In genomic region chr10:79509949-79510516, GRCh38 we compare ENCODE assay signal across 12 cellular contexts. TPM values are rescaled to one million over a fixed set of nuclear protein-coding genes. Genes with fewer than 3 reads are reported as not detected.
DNase-seq lines count a peak whose midpoint lies in the region; ATAC-seq, FAIRE-seq and TF ChIP-seq lines count a peak whose summit lies in the region.
"Not testable (repeated sequence)": the region's sequence is repeated elsewhere in the genome, so short reads cannot be mapped to it uniquely, and the experiment has no call there.
"Had no signal": no experiment of that assay in that cellular context is flagged by ENCODE, and none has a peak within 500 bp of the region (broad histone marks: within the 10 kb centered on the region; RNA-seq: fewer than 3 reads in every experiment).

No MANE protein-coding gene starts in this region.

- H3K79me2 ChIP-seq in GM23338 (replicated peaks; ENCODE audit: insufficient read depth); astrocyte (ENCODE audit: insufficient read depth, low read length): not testable (repeated sequence)

- H3K9me3 ChIP-seq in RWPE2 (ENCODE audit: severe bottlenecking); astrocyte (ENCODE audit: insufficient read depth, low read depth, low read length); lower lobe of right lung; aorta (ENCODE audit: control insufficient read depth, low read length): not testable (repeated sequence)

- DNase-seq in GM23338 (ENCODE audit: low spot score); RWPE2 (ENCODE audit: low spot score); astrocyte (ENCODE audit: low read depth); Right ventricle myocardium inferior (ENCODE audit: missing footprints); left ventricle myocardium superior; lower lobe of right lung; aorta: not testable (repeated sequence)

- not testable (repeated sequence) for H3K27me3 ChIP-seq in GM23338 (ENCODE audit: insufficient read depth); RWPE2 (ENCODE audit: insufficient read depth, poor library complexity, severe bottlenecking); astrocyte (ENCODE audit: insufficient read depth, low read length); lower lobe of right lung (ENCODE audit: low read depth); aorta (ENCODE audit: control insufficient read depth in 1 of 2, insufficient read depth in 2 of 2, low read length in 1 of 2)

- not testable (repeated sequence) for H3K27ac Mint-ChIP-seq in GM23338
- peak overlapping the region; percentile 47 for H3K27ac Mint-ChIP-seq in astrocyte (ENCODE audit: unreplicated experiment)

- not testable (repeated sequence) for H3K4me1 Mint-ChIP-seq in GM23338; astrocyte (ENCODE audit: low read depth, unreplicated experiment)

- H3K4me2 ChIP-seq in GM23338; astrocyte (ENCODE audit: low read length): not testable (repeated sequence)

- H3K9ac ChIP-seq in astrocyte (ENCODE audit: low read length): not testable (repeated sequence)

- not testable (repeated sequence) for H3K27ac ChIP-seq in GM23338 (ENCODE audit: low read depth); RWPE2 (ENCODE audit: poor library complexity, severe bottlenecking); astrocyte (ENCODE audit: low read depth, low read length); lower lobe of right lung; aorta (ENCODE audit: low read depth in 1 of 2, low read length in 2 of 2)

- TF ChIP-seq CTCF in GM23338 (conservative IDR thresholded peaks at IDR 0.05; ENCODE audit: low read depth in 2 of 2); RWPE2 (IDR thresholded peaks at IDR 0.05; ENCODE audit: poor library complexity, severe bottlenecking); astrocyte (IDR thresholded peaks at IDR 0.05; ENCODE audit: insufficient read depth, low read depth, low read length); lower lobe of right lung (IDR thresholded peaks at IDR 0.05): not testable (repeated sequence)

- H3K4me3 Mint-ChIP-seq in GM23338; astrocyte (ENCODE audit: unreplicated experiment): not testable (repeated sequence)

- H3F3A ChIP-seq in GM23338 (replicated peaks; ENCODE audit: low read depth): not testable (repeated sequence)

- not testable (repeated sequence) for H4K20me1 ChIP-seq in GM23338 (replicated peaks; ENCODE audit: insufficient read depth); astrocyte (ENCODE audit: insufficient read depth, low read length)

- not testable (repeated sequence) for H3K9me3 Mint-ChIP-seq in GM23338; astrocyte (ENCODE audit: unreplicated experiment)

- not testable (repeated sequence) for H2AFZ ChIP-seq in GM23338; astrocyte (ENCODE audit: low read depth, low read length)

- not testable (repeated sequence) for H3K36me3 ChIP-seq in GM23338 (ENCODE audit: insufficient read depth); RWPE2 (ENCODE audit: low read depth); astrocyte (ENCODE audit: insufficient read depth, low read length); lower lobe of right lung; aorta (ENCODE audit: control insufficient read depth in 1 of 2, insufficient read depth in 2 of 2, low read length in 1 of 2)

- H3K27me3 Mint-ChIP-seq in GM23338 (ENCODE audit: insufficient read depth, low read depth, poor library complexity): peaks cover 13% of the 10 kb centered on the region
- peaks cover 15% of the 10 kb centered on the region for H3K27me3 Mint-ChIP-seq in astrocyte (ENCODE audit: low read depth, unreplicated experiment)

- ATAC-seq in GM23338 (peak; percentile 28; the same call in 2 of the 3 replicates), RWPE2 (ENCODE audit: low read depth) (peak; percentile 49; the same call in 2 of the 3 replicates), Right ventricle myocardium inferior (peak; percentile 50), left ventricle myocardium superior (peak; percentile 62), lower lobe of right lung (peak; percentile 65 to 78), aorta (ENCODE audit: low FRiP score) (peak; percentile 22)

- not testable (repeated sequence) for H3K9me2 ChIP-seq in GM23338 (ENCODE audit: insufficient read depth)

- H3K36me3 Mint-ChIP-seq in GM23338 (ENCODE audit: low read depth); astrocyte (ENCODE audit: low read depth, unreplicated experiment): not testable (repeated sequence)

- FAIRE-seq in astrocyte (lab: Jason Lieb, UNC): not testable (repeated sequence)

- not testable (repeated sequence) for H3K4me3 ChIP-seq in GM23338; RWPE2 (ENCODE audit: severe bottlenecking); astrocyte (ENCODE audit: insufficient read depth, low read depth, low read length); lower lobe of right lung; aorta (ENCODE audit: low read length in 2 of 2)

- H3K4me1 ChIP-seq in GM23338 (ENCODE audit: insufficient read depth); RWPE2 (ENCODE audit: insufficient read depth, poor library complexity, severe bottlenecking); astrocyte (ENCODE audit: insufficient read depth, low read length); lower lobe of right lung; aorta (ENCODE audit: control insufficient read depth in 1 of 2, insufficient read depth in 2 of 2, low read length in 2 of 2): not testable (repeated sequence)

- 10 to 20% methylated on average over 4 of the region's 5 CpGs for WGBS in aorta, 2 donors

- intact Hi-C loops in Right ventricle myocardium inferior (cut with DNase I); left ventricle myocardium superior (cut with micrococcal nuclease); lower lobe of right lung (cut with DNase I); aorta (cut with DNase I): not testable (repeated sequence)

RNA-seq across cellular contexts. Expression of gene EIF5AL1, which starts 2.3 kb away (rescaled TPM):
- 2.0 and 2.1 TPM in 2 replicates for total RNA-seq in GM23338 (2014; rRNA removed; shearing (Covaris generic))
- polyA plus RNA-seq in GM23338 (2016; fragmentation: Nextera tagmentation; extraction: Ambion mirVana) (20.4 and 21.4 TPM in 2 replicates), aorta (under 1 TPM; 0.36 to 0.38 TPM)
- total RNA-seq in astrocyte (1.0 and 1.1 TPM in 2 replicates), Right ventricle myocardium inferior (0.05 TPM), left ventricle myocardium superior (0.12 TPM), lower lobe of right lung (not detected), aorta (under 1 TPM in 1 of 2 donors, not detected in 1; 0.10 TPM)

RNA-seq across cellular contexts. Expression of gene SFTPA2, which starts 50.2 kb away (rescaled TPM):
- total RNA-seq in GM23338 (2014; rRNA removed; shearing (Covaris generic)): not detected in 2 replicates
- not detected in 2 replicates for polyA plus RNA-seq in GM23338 (2016; fragmentation: Nextera tagmentation; extraction: Ambion mirVana)
- not detected in 2 replicates for total RNA-seq in astrocyte
- total RNA-seq in Right ventricle myocardium inferior: 0.51 TPM
- 0.35 TPM for total RNA-seq in left ventricle myocardium superior
- 14,717 TPM for total RNA-seq in lower lobe of right lung
- total RNA-seq in aorta: 1 to 10 TPM in 1 of 2 donors, not detected in 1; 1.6 TPM
- polyA plus RNA-seq in aorta: 10 to 100 TPM in 1 of 2 donors, under 1 TPM in 1; 0.77 to 13.0 TPM
- total RNA-seq: A673; CD8-positive, alpha-beta T cell; H1; H9 had no signal
- polyA plus RNA-seq: AG04450, H1 had no signal

Comparison
In these comparisons a context has a peak if more than half of its experiments do, and no peak if none do; other contexts are left out.
1. RNA of gene SFTPA2, which starts 50.2 kb away (total RNA-seq): 14,717 TPM in lower lobe of right lung (single experiment); 1.6 TPM in aorta, 0.51 TPM in Right ventricle myocardium inferior (single experiment), 0.35 TPM in left ventricle myocardium superior (single experiment), not detected in astrocyte and not detected in GM23338; every median in the first group is over 1,000 times any median in the second.
2. Peak in every context shown above with its lines, with median percentiles within 50 percentile points of each other: ATAC-seq.